1 cellular context compared by ENCODE assay signal in genomic region chr14:75293920-75294648, GRCh38.
A peak's percentile ranks its signal among the peaks of the same experiment; 100 is the strongest.
TF ChIP-seq lines count a peak whose summit lies in the region.

No MANE protein-coding gene starts in this region.

TF ChIP-seq in GM23338, 12 proteins besides CTCF, POLR2A, EP300 and RAD21 (continued from another document):
- TF ChIP-seq, protein P1, sequence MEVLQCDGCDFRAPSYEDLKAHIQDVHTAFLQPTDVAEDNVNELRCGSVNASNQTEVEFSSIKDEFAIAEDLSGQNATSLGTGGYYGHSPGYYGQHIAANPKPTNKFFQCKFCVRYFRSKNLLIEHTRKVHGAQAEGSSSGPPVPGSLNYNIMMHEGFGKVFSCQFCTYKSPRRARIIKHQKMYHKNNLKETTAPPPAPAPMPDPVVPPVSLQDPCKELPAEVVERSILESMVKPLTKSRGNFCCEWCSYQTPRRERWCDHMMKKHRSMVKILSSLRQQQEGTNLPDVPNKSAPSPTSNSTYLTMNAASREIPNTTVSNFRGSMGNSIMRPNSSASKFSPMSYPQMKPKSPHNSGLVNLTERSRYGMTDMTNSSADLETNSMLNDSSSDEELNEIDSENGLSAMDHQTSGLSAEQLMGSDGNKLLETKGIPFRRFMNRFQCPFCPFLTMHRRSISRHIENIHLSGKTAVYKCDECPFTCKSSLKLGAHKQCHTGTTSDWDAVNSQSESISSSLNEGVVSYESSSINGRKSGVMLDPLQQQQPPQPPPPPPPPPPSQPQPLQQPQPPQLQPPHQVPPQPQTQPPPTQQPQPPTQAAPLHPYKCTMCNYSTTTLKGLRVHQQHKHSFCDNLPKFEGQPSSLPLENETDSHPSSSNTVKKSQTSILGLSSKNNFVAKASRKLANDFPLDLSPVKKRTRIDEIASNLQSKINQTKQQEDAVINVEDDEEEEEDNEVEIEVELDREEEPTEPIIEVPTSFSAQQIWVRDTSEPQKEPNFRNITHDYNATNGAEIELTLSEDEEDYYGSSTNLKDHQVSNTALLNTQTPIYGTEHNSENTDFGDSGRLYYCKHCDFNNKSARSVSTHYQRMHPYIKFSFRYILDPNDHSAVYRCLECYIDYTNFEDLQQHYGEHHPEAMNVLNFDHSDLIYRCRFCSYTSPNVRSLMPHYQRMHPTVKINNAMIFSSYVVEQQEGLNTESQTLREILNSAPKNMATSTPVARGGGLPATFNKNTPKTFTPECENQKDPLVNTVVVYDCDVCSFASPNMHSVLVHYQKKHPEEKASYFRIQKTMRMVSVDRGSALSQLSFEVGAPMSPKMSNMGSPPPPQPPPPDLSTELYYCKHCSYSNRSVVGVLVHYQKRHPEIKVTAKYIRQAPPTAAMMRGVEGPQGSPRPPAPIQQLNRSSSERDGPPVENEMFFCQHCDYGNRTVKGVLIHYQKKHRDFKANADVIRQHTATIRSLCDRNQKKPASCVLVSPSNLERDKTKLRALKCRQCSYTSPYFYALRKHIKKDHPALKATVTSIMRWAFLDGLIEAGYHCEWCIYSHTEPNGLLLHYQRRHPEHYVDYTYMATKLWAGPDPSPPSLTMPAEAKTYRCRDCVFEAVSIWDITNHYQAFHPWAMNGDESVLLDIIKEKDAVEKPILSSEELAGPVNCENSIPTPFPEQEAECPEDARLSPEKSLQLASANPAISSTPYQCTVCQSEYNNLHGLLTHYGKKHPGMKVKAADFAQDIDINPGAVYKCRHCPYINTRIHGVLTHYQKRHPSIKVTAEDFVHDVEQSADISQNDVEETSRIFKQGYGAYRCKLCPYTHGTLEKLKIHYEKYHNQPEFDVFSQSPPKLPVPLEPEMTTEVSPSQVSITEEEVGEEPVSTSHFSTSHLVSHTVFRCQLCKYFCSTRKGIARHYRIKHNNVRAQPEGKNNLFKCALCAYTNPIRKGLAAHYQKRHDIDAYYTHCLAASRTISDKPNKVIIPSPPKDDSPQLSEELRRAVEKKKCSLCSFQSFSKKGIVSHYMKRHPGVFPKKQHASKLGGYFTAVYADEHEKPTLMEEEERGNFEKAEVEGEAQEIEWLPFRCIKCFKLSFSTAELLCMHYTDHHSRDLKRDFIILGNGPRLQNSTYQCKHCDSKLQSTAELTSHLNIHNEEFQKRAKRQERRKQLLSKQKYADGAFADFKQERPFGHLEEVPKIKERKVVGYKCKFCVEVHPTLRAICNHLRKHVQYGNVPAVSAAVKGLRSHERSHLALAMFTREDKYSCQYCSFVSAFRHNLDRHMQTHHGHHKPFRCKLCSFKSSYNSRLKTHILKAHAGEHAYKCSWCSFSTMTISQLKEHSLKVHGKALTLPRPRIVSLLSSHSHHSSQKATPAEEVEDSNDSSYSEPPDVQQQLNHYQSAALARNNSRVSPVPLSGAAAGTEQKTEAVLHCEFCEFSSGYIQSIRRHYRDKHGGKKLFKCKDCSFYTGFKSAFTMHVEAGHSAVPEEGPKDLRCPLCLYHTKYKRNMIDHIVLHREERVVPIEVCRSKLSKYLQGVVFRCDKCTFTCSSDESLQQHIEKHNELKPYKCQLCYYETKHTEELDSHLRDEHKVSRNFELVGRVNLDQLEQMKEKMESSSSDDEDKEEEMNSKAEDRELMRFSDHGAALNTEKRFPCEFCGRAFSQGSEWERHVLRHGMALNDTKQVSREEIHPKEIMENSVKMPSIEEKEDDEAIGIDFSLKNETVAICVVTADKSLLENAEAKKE (CRISPR knock-in tag; IDR thresholded peaks at IDR 0.05) = no peak
- TF ChIP-seq POLR2AphosphoS5 (IDR thresholded peaks at IDR 0.05; ENCODE audit: low read depth) (peak; percentile 70), ZNF114 (CRISPR knock-in tag; IDR thresholded peaks at IDR 0.05) (no peak), ETS1 (IDR thresholded peaks at IDR 0.05) (no peak), EZH2phosphoT487 (IDR thresholded peaks at IDR 0.05; ENCODE audit: unreplicated experiment) (no peak)
